1 cellular context compared by ENCODE assay signal in genomic region chr3:14330508-14330907, GRCh38.
TF ChIP-seq lines count a peak whose summit lies in the region.

No MANE protein-coding gene starts in this region.

TF ChIP-seq in IMR-90, 13 proteins besides CTCF, POLR2A, EP300 and RAD21 (continued from another document):
- TF ChIP-seq MXI1 (IDR thresholded peaks at IDR 0.05; ENCODE audit: borderline replicate concordance, low read depth, low read length), result no peak
- TF ChIP-seq RCOR1 (IDR thresholded peaks at IDR 0.05; ENCODE audit: insufficient replicate concordance, low read length), result no peak
- TF ChIP-seq, protein P1, sequence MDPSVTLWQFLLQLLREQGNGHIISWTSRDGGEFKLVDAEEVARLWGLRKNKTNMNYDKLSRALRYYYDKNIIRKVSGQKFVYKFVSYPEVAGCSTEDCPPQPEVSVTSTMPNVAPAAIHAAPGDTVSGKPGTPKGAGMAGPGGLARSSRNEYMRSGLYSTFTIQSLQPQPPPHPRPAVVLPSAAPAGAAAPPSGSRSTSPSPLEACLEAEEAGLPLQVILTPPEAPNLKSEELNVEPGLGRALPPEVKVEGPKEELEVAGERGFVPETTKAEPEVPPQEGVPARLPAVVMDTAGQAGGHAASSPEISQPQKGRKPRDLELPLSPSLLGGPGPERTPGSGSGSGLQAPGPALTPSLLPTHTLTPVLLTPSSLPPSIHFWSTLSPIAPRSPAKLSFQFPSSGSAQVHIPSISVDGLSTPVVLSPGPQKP (IDR thresholded peaks at IDR 0.05; ENCODE audit: borderline replicate concordance, low read depth, low read length), result no peak
- no peak for TF ChIP-seq FOS (IDR thresholded peaks at IDR 0.05; ENCODE audit: low read depth, low read length)
- no peak for TF ChIP-seq RFX5 (IDR thresholded peaks at IDR 0.05; ENCODE audit: low read depth, low read length)
- no peak for TF ChIP-seq CHD1 (IDR thresholded peaks at IDR 0.05; ENCODE audit: low read depth, low read length)
- TF ChIP-seq SMC3 (IDR thresholded peaks at IDR 0.05; ENCODE audit: low read depth, low read length), result no peak
- TF ChIP-seq MAZ (IDR thresholded peaks at IDR 0.05; ENCODE audit: borderline replicate concordance, low read depth, low read length), result no peak
- no peak for TF ChIP-seq CEBPB (IDR thresholded peaks at IDR 0.05; ENCODE audit: low read depth, low read length)
- TF ChIP-seq USF2 (IDR thresholded peaks at IDR 0.05; ENCODE audit: low read depth, low read length), result no peak
